18 cellular contexts compared by ENCODE assay signal in genomic region chr18:3631927-3632326, GRCh38.
"Had no signal": no experiment of that assay in that cellular context is flagged by ENCODE, and none has a peak within 500 bp of the region (broad histone marks: within the 10 kb centered on the region; RNA-seq: fewer than 3 reads in every experiment).

No MANE protein-coding gene starts in this region.

- DNase-seq: foreskin melanocyte; head of caudate nucleus; kidney glomerular epithelial cell; mesendoderm; naive B cell; nephron progenitor cell; stimulated activated CD4-positive, alpha-beta T cell treated with anti-CD3 and anti-CD28 coated beads, Interleukin-2, amount 100 ng/mL, for 24 hours; stimulated activated CD4-positive, alpha-beta T cell treated with anti-CD3 and anti-CD28 coated beads, Interleukin-4, amount 100 ng/mL, for 4 hours; stimulated activated naive CD4-positive, alpha-beta T cell; stomach; substantia nigra; transverse colon had no signal

- H3K27me3 ChIP-seq: hepatocyte, neutrophil, stomach, transverse colon had no signal

- FAIRE-seq: colon, endothelial cell of umbilical vein had no signal

- H3K4me1 ChIP-seq: stomach, transverse colon had no signal

- H2AFZ ChIP-seq: hepatocyte had no signal

- H3K4me2 ChIP-seq: hepatocyte had no signal

- H3K9me3 ChIP-seq: neutrophil, stomach, thoracic aorta, transverse colon had no signal

- H3K79me2 ChIP-seq: hepatocyte had no signal

- H3K27ac ChIP-seq: hepatocyte, neutrophil, stomach, thoracic aorta, transverse colon had no signal

- H3K4me3 ChIP-seq: hepatocyte, stomach, thoracic aorta, transverse colon had no signal

- ATAC-seq: sciatic nerve had no signal

- H3K36me3 ChIP-seq: neutrophil, stomach, thoracic aorta, transverse colon had no signal
